ENCODE assay signal across 8 cellular contexts in the genomic region with DNA sequence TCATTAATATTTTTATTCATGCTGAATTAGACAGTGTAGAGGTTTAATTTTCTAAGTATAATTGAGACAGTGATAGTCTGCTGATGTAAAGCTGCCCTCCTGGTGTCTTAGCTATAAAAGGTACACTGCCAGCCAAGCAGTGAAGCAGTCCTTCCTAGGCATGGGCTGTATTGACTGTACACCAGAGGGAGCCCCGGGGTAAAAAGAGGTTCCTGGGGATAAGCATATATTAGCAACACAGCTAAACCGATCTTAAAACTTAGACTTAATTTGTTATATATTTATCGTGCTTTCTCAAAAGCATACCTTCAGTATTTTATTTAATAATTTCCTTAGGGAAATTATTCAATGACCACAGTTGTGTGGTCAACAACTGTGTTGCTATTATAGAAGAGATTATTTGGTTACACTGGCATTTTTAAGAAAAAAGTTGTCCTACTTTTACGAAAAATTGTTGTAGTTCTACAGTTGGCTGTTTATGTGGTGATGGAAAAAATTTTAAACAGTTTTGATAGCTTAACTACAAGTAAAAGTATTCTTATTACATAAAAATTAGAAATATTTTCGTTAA.
A peak's percentile ranks its signal among the peaks of the same experiment; 100 is the strongest.
DNase-seq lines count a peak whose midpoint lies in the region; ATAC-seq and TF ChIP-seq lines count a peak whose summit lies in the region.

No MANE protein-coding gene starts in this region.

- peaks cover 39 to 96% (median 66%) of the 10 kb centered on the region in 4 donors for H3K36me3 ChIP-seq in esophagus muscularis mucosa

- no peak overlapping the region for H3K4me3 ChIP-seq in esophagus muscularis mucosa
- H3K4me3 ChIP-seq in retinal pigment epithelial cell (ENCODE audit: low read length) = no peak overlapping the region

- WGBS in esophagus muscularis mucosa = 89% methylated on average over 5 of the region's 5 CpGs

- intact Hi-C loops in esophagus muscularis mucosa (cut with DNase I) = loop anchor here (10.0 kb wide), 1 partner anchor 442 kb away; no protein-coding TSS in a partner anchor

- TF ChIP-seq POLR2A in esophagus muscularis mucosa (IDR thresholded peaks at IDR 0.05; ENCODE audit: low read depth) = no peak

- no peaks in the 10 kb centered on the region for H3K27me3 ChIP-seq in esophagus muscularis mucosa

- ATAC-seq in HG03159 (IDR thresholded peaks at IDR 0.05; ENCODE audit: unreplicated experiment) (peak; percentile 65), HG03097 (IDR thresholded peaks at IDR 0.05; ENCODE audit: low FRiP score, unreplicated experiment) (no peak)

- no peak for TF ChIP-seq EP300 in esophagus muscularis mucosa (IDR thresholded peaks at IDR 0.05)

- DNase-seq in 8988T (peak; percentile 25), GM03348 (ENCODE audit: low spot score) (peak; percentile 37), SKM-1 treated with dmso at 0.1 percent for 144 hours (lab: John Stamatoyannopoulos, UW; ENCODE audit: unreplicated experiment) (peak; percentile 40), esophagus muscularis mucosa (ENCODE audit: extremely low spot score) (no peak), retinal pigment epithelial cell (ENCODE audit: low read depth) (no peak)
- no peak for DNase-seq in activated CD4-positive, CD25-positive, alpha-beta regulatory T cell treated with anti-CD3 and anti-CD28 coated beads, Interleukin-2, amount 50 U/mL, for 72 hours

- TF ChIP-seq CTCF in esophagus muscularis mucosa (IDR thresholded peaks at IDR 0.05) = peak; percentile 44 to 57 (median 51)
- TF ChIP-seq CTCF in retinal pigment epithelial cell (conservative IDR thresholded peaks at IDR 0.05; ENCODE audit: low read depth, low read length) = peak; percentile 69

- no peaks in the 10 kb centered on the region for H3K9me3 ChIP-seq in esophagus muscularis mucosa

- no peak overlapping the region for H3K27ac ChIP-seq in esophagus muscularis mucosa (replicated peaks in 1 of 4)

- H3K4me1 ChIP-seq in esophagus muscularis mucosa = peaks cover 0 to 7% (median 4%) of the 10 kb centered on the region in 4 donors

Comparison
In these comparisons a context has a peak if more than half of its experiments do, and no peak if none do; other contexts are left out.
1. DNase-seq: peak in 8988T (single experiment), GM03348 (single experiment) and SKM-1 treated with dmso at 0.1 percent for 144 hours (single experiment); none in esophagus muscularis mucosa (single experiment), retinal pigment epithelial cell (single experiment) and activated CD4-positive, CD25-positive, alpha-beta regulatory T cell treated with anti-CD3 and anti-CD28 coated beads, Interleukin-2, amount 50 U/mL, for 72 hours (single experiment).